ENCODE assay signal across 2 cellular contexts in the genomic region with DNA sequence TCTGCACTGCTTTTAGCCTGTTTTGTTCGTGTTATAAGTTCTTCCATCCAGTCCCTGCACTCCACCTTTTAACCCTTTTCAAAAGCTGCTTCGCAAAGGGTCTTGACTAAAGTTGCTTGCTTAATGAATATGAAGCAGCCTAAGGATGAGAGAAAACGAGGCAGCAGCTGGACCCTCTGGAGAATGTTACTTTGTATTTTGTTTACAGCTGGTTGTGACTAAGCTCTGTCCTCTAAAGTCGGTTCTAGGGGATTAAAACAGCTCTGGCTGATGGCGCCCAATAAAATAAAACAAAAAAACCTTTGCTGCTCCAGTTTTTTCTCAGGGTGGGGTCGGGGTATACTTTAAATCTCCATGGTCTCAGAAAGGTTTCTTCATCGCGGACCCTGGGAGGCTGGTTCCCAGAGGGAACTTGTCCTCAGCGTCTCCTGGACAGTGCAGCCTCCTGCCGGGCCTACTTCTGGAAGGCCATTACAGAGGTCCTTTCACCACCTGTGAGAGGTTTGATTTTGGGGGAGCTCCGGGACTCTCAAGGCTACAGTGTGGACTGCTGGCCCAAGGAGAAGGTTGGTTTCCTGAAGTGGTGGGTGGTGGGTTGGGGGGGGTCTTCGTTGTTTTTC.
TF ChIP-seq lines count a peak whose summit lies in the region.

No MANE protein-coding gene starts in this region.

TF ChIP-seq in GM23338, 12 proteins besides CTCF, POLR2A, EP300 and RAD21 (continues in another document):
- TF ChIP-seq ZNF114 (CRISPR knock-in tag; IDR thresholded peaks at IDR 0.05), result no peak
- TF ChIP-seq, protein P1, sequence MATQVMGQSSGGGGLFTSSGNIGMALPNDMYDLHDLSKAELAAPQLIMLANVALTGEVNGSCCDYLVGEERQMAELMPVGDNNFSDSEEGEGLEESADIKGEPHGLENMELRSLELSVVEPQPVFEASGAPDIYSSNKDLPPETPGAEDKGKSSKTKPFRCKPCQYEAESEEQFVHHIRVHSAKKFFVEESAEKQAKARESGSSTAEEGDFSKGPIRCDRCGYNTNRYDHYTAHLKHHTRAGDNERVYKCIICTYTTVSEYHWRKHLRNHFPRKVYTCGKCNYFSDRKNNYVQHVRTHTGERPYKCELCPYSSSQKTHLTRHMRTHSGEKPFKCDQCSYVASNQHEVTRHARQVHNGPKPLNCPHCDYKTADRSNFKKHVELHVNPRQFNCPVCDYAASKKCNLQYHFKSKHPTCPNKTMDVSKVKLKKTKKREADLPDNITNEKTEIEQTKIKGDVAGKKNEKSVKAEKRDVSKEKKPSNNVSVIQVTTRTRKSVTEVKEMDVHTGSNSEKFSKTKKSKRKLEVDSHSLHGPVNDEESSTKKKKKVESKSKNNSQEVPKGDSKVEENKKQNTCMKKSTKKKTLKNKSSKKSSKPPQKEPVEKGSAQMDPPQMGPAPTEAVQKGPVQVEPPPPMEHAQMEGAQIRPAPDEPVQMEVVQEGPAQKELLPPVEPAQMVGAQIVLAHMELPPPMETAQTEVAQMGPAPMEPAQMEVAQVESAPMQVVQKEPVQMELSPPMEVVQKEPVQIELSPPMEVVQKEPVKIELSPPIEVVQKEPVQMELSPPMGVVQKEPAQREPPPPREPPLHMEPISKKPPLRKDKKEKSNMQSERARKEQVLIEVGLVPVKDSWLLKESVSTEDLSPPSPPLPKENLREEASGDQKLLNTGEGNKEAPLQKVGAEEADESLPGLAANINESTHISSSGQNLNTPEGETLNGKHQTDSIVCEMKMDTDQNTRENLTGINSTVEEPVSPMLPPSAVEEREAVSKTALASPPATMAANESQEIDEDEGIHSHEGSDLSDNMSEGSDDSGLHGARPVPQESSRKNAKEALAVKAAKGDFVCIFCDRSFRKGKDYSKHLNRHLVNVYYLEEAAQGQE (IDR thresholded peaks at IDR 0.05; ENCODE audit: unreplicated experiment), result no peak
- no peak for TF ChIP-seq ZNF462 (CRISPR knock-in tag; IDR thresholded peaks at IDR 0.05)
- TF ChIP-seq ZNF331 (CRISPR knock-in tag; IDR thresholded peaks at IDR 0.05; ENCODE audit: low read depth), result no peak
- no peak for TF ChIP-seq STAT1 (IDR thresholded peaks at IDR 0.05; ENCODE audit: unreplicated experiment)
- TF ChIP-seq ETS1 (IDR thresholded peaks at IDR 0.05), result no peak
- TF ChIP-seq NANOG (IDR thresholded peaks at IDR 0.05; ENCODE audit: borderline replicate concordance), result no peak
- no peak for TF ChIP-seq POLR2AphosphoS5 (IDR thresholded peaks at IDR 0.05; ENCODE audit: low read depth)
- TF ChIP-seq JUNB (IDR thresholded peaks at IDR 0.05; ENCODE audit: unreplicated experiment), result no peak

TF ChIP-seq in endothelial cell of umbilical vein, 7 proteins besides CTCF, POLR2A, EP300 and RAD21:
- TF ChIP-seq POLR2AphosphoS5 (IDR thresholded peaks at IDR 0.05; ENCODE audit: insufficient read depth, low read depth, low read length), result no peak
- no peak for TF ChIP-seq JUN (IDR thresholded peaks at IDR 0.05; ENCODE audit: borderline replicate concordance, insufficient read depth, insufficient read length, low read depth)
- no peak for TF ChIP-seq EZH2 (IDR thresholded peaks at IDR 0.05; ENCODE audit: borderline replicate concordance, low read depth, low read length, severe bottlenecking)
- TF ChIP-seq FOS (IDR thresholded peaks at IDR 0.05; ENCODE audit: borderline replicate concordance, insufficient read depth, low read length), result no peak
- no peak for TF ChIP-seq GATA2 (IDR thresholded peaks at IDR 0.05; ENCODE audit: insufficient read depth, insufficient read length, low read depth, low read length)
- no peak for TF ChIP-seq MYC (IDR thresholded peaks at IDR 0.05; ENCODE audit: low read depth, low read length)
- TF ChIP-seq MAX (IDR thresholded peaks at IDR 0.05; ENCODE audit: insufficient read depth, insufficient read length), result no peak
TF ChIP-seq in endothelial cell of umbilical vein: peak in this region for 0.
